ENCODE assay signal across 1 cellular context in the genomic region with DNA sequence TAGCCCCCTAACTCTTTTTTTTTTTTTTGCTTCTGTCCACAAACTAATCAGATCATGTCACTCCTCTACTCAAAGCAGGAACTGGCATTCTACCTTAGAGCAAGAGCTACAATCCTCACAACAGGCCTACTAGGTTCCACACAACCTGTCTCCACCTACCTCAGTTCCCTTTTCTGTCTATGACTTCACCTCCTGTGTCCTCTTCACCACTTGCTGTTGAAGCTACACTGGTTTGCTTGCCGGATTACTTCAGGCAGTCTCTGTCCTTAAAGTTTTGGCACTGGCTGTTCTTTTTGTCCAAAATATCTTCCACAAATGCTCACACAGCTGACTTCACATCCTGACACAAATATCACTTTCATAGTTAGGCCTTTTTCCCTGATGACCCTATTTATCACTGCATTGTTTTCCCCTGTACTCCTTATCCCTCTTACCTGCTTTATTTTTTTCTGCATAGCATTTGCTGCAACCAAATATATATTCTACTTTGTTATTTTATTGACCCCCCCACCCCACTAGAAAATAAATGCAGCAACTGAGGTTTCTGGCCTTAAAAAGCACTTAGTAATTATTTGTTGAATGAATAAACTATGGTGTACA.
TF ChIP-seq lines count a peak whose summit lies in the region.

No MANE protein-coding gene starts in this region.

TF ChIP-seq in GM23338, 12 proteins besides CTCF, POLR2A, EP300 and RAD21:
- TF ChIP-seq POLR2AphosphoS5 (IDR thresholded peaks at IDR 0.05; ENCODE audit: low read depth) (no peak), NANOG (IDR thresholded peaks at IDR 0.05; ENCODE audit: borderline replicate concordance) (no peak), JUNB (IDR thresholded peaks at IDR 0.05; ENCODE audit: unreplicated experiment) (no peak), STAT1 (IDR thresholded peaks at IDR 0.05; ENCODE audit: unreplicated experiment) (no peak), EZH2phosphoT487 (IDR thresholded peaks at IDR 0.05; ENCODE audit: unreplicated experiment) (no peak), REST (IDR thresholded peaks at IDR 0.05; ENCODE audit: unreplicated experiment) (no peak), CREB1 (CRISPR knock-in tag; IDR thresholded peaks at IDR 0.05; ENCODE audit: low read depth) (no peak)
